In genomic region chr19:48253999-48254398, GRCh38 we compare ENCODE assay signal across 11 cellular contexts. TPM values are rescaled to one million over a fixed set of nuclear protein-coding genes. Genes with fewer than 3 reads are reported as not detected.
A peak's percentile ranks its signal among the peaks of the same experiment; 100 is the strongest.
DNase-seq lines count a peak whose midpoint lies in the region; ATAC-seq and TF ChIP-seq lines count a peak whose summit lies in the region.
"Had no signal": no experiment of that assay in that cellular context is flagged by ENCODE, and none has a peak within 500 bp of the region (broad histone marks: within the 10 kb centered on the region; RNA-seq: fewer than 3 reads in every experiment).

No MANE protein-coding gene starts in this region.

- ATAC-seq in T-cell (replicated peaks in 1 of 4), result no peak
- no peak for ATAC-seq in body of pancreas

- POLR2A ChIA-PET in T-cell (lab: Charles Lee), result no interaction called here

- no peaks in the 10 kb centered on the region for H3K27me3 ChIP-seq in endodermal cell (ENCODE audit: control insufficient read depth, insufficient read depth, low read length, poor library complexity, severe bottlenecking)
- H3K27me3 ChIP-seq in spleen (replicated peaks in 1 of 7), result no peaks in the 10 kb centered on the region
- no peaks in the 10 kb centered on the region for H3K27me3 ChIP-seq in body of pancreas
- H3K27me3 ChIP-seq: SJCRH30 had no signal

- CTCF ChIA-PET in activated naive CD4-positive, alpha-beta T cell treated with anti-CD3 and anti-CD28 coated beads for 36 hours (lab: Charles Lee), result interaction anchor here (0.7 kb wide), 1 partner anchor 9 kb away, joined by 4 read pairs; no protein-coding TSS in a partner anchor
- CTCF ChIA-PET in T-cell (lab: Charles Lee), result no interaction called here

- no peak overlapping the region for H3K9ac ChIP-seq in endodermal cell (ENCODE audit: extremely low read depth, low read length, poor library complexity, severe bottlenecking)

- TF ChIP-seq POLR2A in spleen (IDR thresholded peaks at IDR 0.05), result no peak
- no peak for TF ChIP-seq POLR2A in body of pancreas (IDR thresholded peaks at IDR 0.05)

- TF ChIP-seq CTCF in endodermal cell (conservative IDR thresholded peaks at IDR 0.05), result no peak
- no peak for TF ChIP-seq CTCF in spleen (IDR thresholded peaks at IDR 0.05 in 8 of 11, conservative IDR thresholded peaks at IDR 0.05 in 3 of 11)
- TF ChIP-seq CTCF in body of pancreas (IDR thresholded peaks at IDR 0.05), result no peak

- H3K36me3 Mint-ChIP-seq in activated naive CD4-positive, alpha-beta T cell treated with anti-CD3 and anti-CD28 coated beads for 36 hours (ENCODE audit: low read depth), result peaks cover 5% of the 10 kb centered on the region
- peaks cover 15% of the 10 kb centered on the region for H3K36me3 Mint-ChIP-seq in T-cell
- H3K36me3 Mint-ChIP-seq in endodermal cell (ENCODE audit: low read depth), result peaks cover 24% of the 10 kb centered on the region

- H3K9me3 ChIP-seq in endodermal cell (ENCODE audit: control insufficient read depth, low read length) (peaks cover 4% of the 10 kb centered on the region), spleen (no peaks in the 10 kb centered on the region), body of pancreas (no peaks in the 10 kb centered on the region)
- H3K9me3 ChIP-seq: HAP-1, SJCRH30 had no signal

- no peaks in the 10 kb centered on the region for H3K27me3 Mint-ChIP-seq in activated naive CD4-positive, alpha-beta T cell treated with anti-CD3 and anti-CD28 coated beads for 36 hours (ENCODE audit: low read depth)
- no peaks in the 10 kb centered on the region for H3K27me3 Mint-ChIP-seq in T-cell
- H3K27me3 Mint-ChIP-seq in endodermal cell (ENCODE audit: insufficient read depth), result no peaks in the 10 kb centered on the region

- no peak overlapping the region for H3K4me3 ChIP-seq in endodermal cell (ENCODE audit: low read length)
- H3K4me3 ChIP-seq in spleen, result peak overlapping the region in 1 of 8 donors; percentile 67
- H3K4me3 ChIP-seq in body of pancreas, result no peak overlapping the region
- H3K4me3 ChIP-seq: HAP-1, SJCRH30 had no signal

- H3K4me3 Mint-ChIP-seq in activated naive CD4-positive, alpha-beta T cell treated with anti-CD3 and anti-CD28 coated beads for 36 hours, result peak overlapping the region; percentile 77
- H3K4me3 Mint-ChIP-seq in T-cell (peak overlapping the region; percentile 81 to 94 (median 94)), endodermal cell (peak overlapping the region; percentile 90)

- peaks cover 67% of the 10 kb centered on the region for H3K4me1 Mint-ChIP-seq in activated naive CD4-positive, alpha-beta T cell treated with anti-CD3 and anti-CD28 coated beads for 36 hours (ENCODE audit: low read depth)
- H3K4me1 Mint-ChIP-seq in T-cell (peaks cover 78 to 83% (median 79%) of the 10 kb centered on the region in 3 donors), endodermal cell (peaks cover 2% of the 10 kb centered on the region)

- intact Hi-C loops in activated naive CD4-positive, alpha-beta T cell treated with anti-CD3 and anti-CD28 coated beads for 36 hours (cut with micrococcal nuclease), result loop anchor here (2.0 to 10.0 kb wide), 2 partner anchors 79 to 621 kb away; partner anchors contain the start of gene PPP1R15A
- intact Hi-C loops in spleen (cut with DNase I; ENCODE audit: low total_unique reads), result no loop called here
- intact Hi-C loops in body of pancreas (cut with DNase I), result no loop called here

- no peak overlapping the region for H3K27ac ChIP-seq in endodermal cell (ENCODE audit: low read depth, low read length)
- peak overlapping the region; percentile 93 to 98 (median 96) for H3K27ac ChIP-seq in spleen
- H3K27ac ChIP-seq in body of pancreas, result no peak overlapping the region
- H3K27ac ChIP-seq: coronary artery, SJCRH30 had no signal

- H3K9me3 Mint-ChIP-seq in activated naive CD4-positive, alpha-beta T cell treated with anti-CD3 and anti-CD28 coated beads for 36 hours, result no peaks in the 10 kb centered on the region
- H3K9me3 Mint-ChIP-seq in T-cell (no peaks in the 10 kb centered on the region), endodermal cell (peaks cover 7% of the 10 kb centered on the region)

- DNase-seq in activated naive CD4-positive, alpha-beta T cell treated with anti-CD3 and anti-CD28 coated beads for 36 hours, result no peak
- no peak for DNase-seq in activated naive CD4-positive, alpha-beta T cell (lab: John Stamatoyannopoulos, UW)
- no peak for DNase-seq in T-cell
- no peak for DNase-seq in endodermal cell
- DNase-seq in spleen, result no peak
- no peak for DNase-seq in body of pancreas
- no peak for DNase-seq in T-helper 9 cell
- no peak for DNase-seq in ureter (ENCODE audit: low spot score)
- DNase-seq: SJCRH30 had no signal

- peak overlapping the region; percentile 91 for H3K27ac Mint-ChIP-seq in activated naive CD4-positive, alpha-beta T cell treated with anti-CD3 and anti-CD28 coated beads for 36 hours
- H3K27ac Mint-ChIP-seq in T-cell (peak overlapping the region; percentile 84 to 93), endodermal cell (no peak overlapping the region)

- peaks cover 8% of the 10 kb centered on the region for H3K36me3 ChIP-seq in endodermal cell (ENCODE audit: control insufficient read depth, insufficient read depth, low read length)
- no peaks in the 10 kb centered on the region for H3K36me3 ChIP-seq in spleen
- H3K36me3 ChIP-seq in body of pancreas (replicated peaks in 1 of 2; ENCODE audit: insufficient read depth in 1 of 2, low read depth in 2 of 2), result no peaks in the 10 kb centered on the region
- H3K36me3 ChIP-seq: HAP-1 had no signal

- H3K4me1 ChIP-seq in endodermal cell (ENCODE audit: control insufficient read depth, insufficient read depth, low read length) (no peaks in the 10 kb centered on the region), spleen (peaks cover 56 to 89% (median 75%) of the 10 kb centered on the region in 6 donors), body of pancreas (peaks cover 16% of the 10 kb centered on the region)

RNA-seq across cellular contexts. Expression of gene CARD8, which starts 1.7 kb away (rescaled TPM):
- total RNA-seq in activated naive CD4-positive, alpha-beta T cell treated with anti-CD3 and anti-CD28 coated beads for 36 hours, result 100 to 1,000 TPM in 1 of 2 experiments, 10 to 100 TPM in 1; 99.8 to 104 TPM
- total RNA-seq in T-cell (100 to 1,000 TPM; 146 to 224 (median 191) TPM), endodermal cell (10 to 100 TPM; 34.0 to 44.6 TPM), spleen (100 to 1,000 TPM; 147 to 238 (median 178) TPM), body of pancreas (10 to 100 TPM; 23.7 to 24.4 TPM), ureter (47.3 TPM)
- 29.4 TPM for polyA plus RNA-seq in endodermal cell (2013, experiment 1 of 2)
- 28.4 TPM for polyA plus RNA-seq in endodermal cell (2013, experiment 2 of 2)
- polyA plus RNA-seq in spleen, result 10 to 100 TPM; 61.8 to 83.8 (median 71.2) TPM

RNA-seq across cellular contexts. Expression of gene ZNF114, which starts 15.9 kb away (rescaled TPM):
- not detected for total RNA-seq in activated naive CD4-positive, alpha-beta T cell treated with anti-CD3 and anti-CD28 coated beads for 36 hours
- total RNA-seq in T-cell (under 1 TPM in 2 of 5 donors, not detected in 3; 0.20 to 0.41 TPM), endodermal cell (10 to 100 TPM; 10.6 to 14.6 TPM), spleen (1 to 10 TPM in 5 of 7 donors, under 1 TPM in 2; 0.54 to 2.3 (median 1.1) TPM), body of pancreas (under 1 TPM in 1 of 2 donors, not detected in 1; 0.26 TPM), ureter (0.44 TPM)
- polyA plus RNA-seq in endodermal cell (2013, experiment 1 of 2), result 7.0 TPM
- 4.9 TPM for polyA plus RNA-seq in endodermal cell (2013, experiment 2 of 2)
- polyA plus RNA-seq in spleen, result under 1 TPM; 0.28 to 0.90 (median 0.36) TPM

Comparison
In these comparisons a context has a peak if more than half of its experiments do, and no peak if none do; other contexts are left out.
1. H3K27ac ChIP-seq: peak in spleen (8 of 8); none in endodermal cell (single experiment) and body of pancreas (0 of 4).
2. Peak in every context shown above with its lines, with median percentiles within 50 percentile points of each other: H3K4me3 Mint-ChIP-seq.